Comparison of ENCODE assay signal across 19 cellular contexts in the genomic region with DNA sequence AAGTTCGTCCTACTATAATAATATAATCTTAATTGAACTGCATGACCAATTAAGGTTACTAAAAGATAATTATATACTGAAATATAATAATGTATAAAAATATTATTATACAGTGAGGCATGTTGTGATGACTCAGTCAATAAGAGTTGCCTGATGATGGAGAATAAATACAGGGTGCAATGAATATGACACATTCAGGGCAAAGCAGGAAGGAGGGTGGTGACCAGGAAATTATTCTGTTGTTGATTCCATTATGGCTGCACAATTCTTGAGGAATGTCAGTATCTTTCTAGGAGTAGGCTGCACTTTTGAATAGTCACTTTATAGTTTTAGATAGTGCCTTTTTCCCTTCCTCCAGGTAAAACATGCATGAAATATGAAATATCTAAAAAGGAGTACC. TPM values are rescaled to one million over a fixed set of nuclear protein-coding genes. Genes with fewer than 3 reads are reported as not detected.
"Had no signal": no experiment of that assay in that cellular context is flagged by ENCODE, and none has a peak within 500 bp of the region (broad histone marks: within the 10 kb centered on the region; RNA-seq: fewer than 3 reads in every experiment).

No MANE protein-coding gene starts in this region.

- DNase-seq: activated CD4-positive, alpha-beta T cell treated with anti-CD3 and anti-CD28 coated beads for 1 hour; activated CD4-positive, alpha-beta T cell treated with anti-CD3 and anti-CD28 coated beads, Interleukin-2, amount 50 U/mL, for 48 hours; activated CD8-positive, alpha-beta memory T cell treated with anti-CD3 and anti-CD28 coated beads, Interleukin-2, amount 10 ng/mL, durations not matched to agents 7 days and 5 days; activated effector memory CD4-positive, alpha-beta T cell treated with anti-CD3 and anti-CD28 coated beads, Interleukin-2, amount 50 U/mL, for 16 hours; activated naive CD8-positive, alpha-beta T cell treated with anti-CD3 and anti-CD28 coated beads for 36 hours; activated T-cell treated with anti-CD3 and anti-CD28 coated beads, Interleukin-2, amount 50 U/mL, for 4 hours; aorta; colonic mucosa; effector CD8-positive, alpha-beta T cell; erythroblast; glutamatergic neuron; left cardiac atrium; naive B cell had no signal

- H3K27ac ChIP-seq: cardiac muscle cell, colonic mucosa, skin epidermis, tibial nerve, vagina had no signal

- H3K4me1 ChIP-seq: colonic mucosa, tibial nerve, vagina had no signal

- H3K36me3 ChIP-seq: cardiac muscle cell, colonic mucosa, tibial nerve, vagina had no signal

- ATAC-seq: activated CD8-positive, alpha-beta memory T cell treated with anti-CD3 and anti-CD28 coated beads, Interleukin-2, amount 10 ng/mL, durations not matched to agents 7 days and 5 days; activated T-cell treated with anti-CD3 and anti-CD28 coated beads, Interleukin-2, amount 50 U/mL, for 4 hours; left cardiac atrium had no signal

- H3K27me3 ChIP-seq: cardiac muscle cell, colonic mucosa, tibial nerve, vagina had no signal

- H3K4me3 ChIP-seq: cardiac muscle cell, colonic mucosa, lung, skin epidermis, tibial nerve, vagina had no signal

- H3K9me3 ChIP-seq: colonic mucosa, tibial nerve, vagina had no signal

RNA-seq across cellular contexts. Expression of a gene that starts 46.4 kb away (rescaled TPM):
- total RNA-seq: activated CD8-positive, alpha-beta memory T cell treated with anti-CD3 and anti-CD28 coated beads, Interleukin-2, amount 10 ng/mL, durations not matched to agents 7 days and 5 days; activated naive CD8-positive, alpha-beta T cell treated with anti-CD3 and anti-CD28 coated beads for 36 hours; activated T-cell treated with anti-CD3 and anti-CD28 coated beads, Interleukin-2, amount 50 U/mL, for 4 hours; aorta; cardiac muscle cell; colonic mucosa; left cardiac atrium; lung; T-helper 2 cell treated with Interferon-gamma antibody and Interleukin-4, amounts not matched to agents 100 ng/mL and 5 ng/mL, for 36 hours; tibial nerve; vagina had no signal
- polyA plus RNA-seq: aorta, cardiac muscle cell, lung had no signal
